23 cellular contexts compared by ENCODE assay signal in genomic region chr5:125756456-125756855, GRCh38.
"Had no signal": no experiment of that assay in that cellular context is flagged by ENCODE, and none has a peak within 500 bp of the region (broad histone marks: within the 10 kb centered on the region; RNA-seq: fewer than 3 reads in every experiment).

No MANE protein-coding gene starts in this region.

- H3K27me3 ChIP-seq: esophagus squamous epithelium, tibial nerve, vagina had no signal

- FAIRE-seq: endothelial cell of umbilical vein had no signal

- H3K9me3 Mint-ChIP-seq: activated naive CD8-positive, alpha-beta T cell treated with anti-CD3 and anti-CD28 coated beads, Interleukin-2, amount 10 ng/mL, durations not matched to agents 7 days and 5 days had no signal

- H3K36me3 ChIP-seq: esophagus squamous epithelium, tibial nerve, vagina had no signal

- H3K27ac Mint-ChIP-seq: activated CD8-positive, alpha-beta T cell treated with anti-CD3 and anti-CD28 coated beads for 36 hours; activated naive CD8-positive, alpha-beta T cell treated with anti-CD3 and anti-CD28 coated beads, Interleukin-2, amount 10 ng/mL, durations not matched to agents 7 days and 5 days; activated T-helper 2 cell treated with anti-CD3 and anti-CD28 coated beads, Interferon-gamma antibody, Interleukin-2, Interleukin-4, amounts not matched to agents 10 μg/mL and 5 μg/mL and 100 μg/mL, durations not matched to agents 14 hours and 24 hours and 36 hours; brain; memory B cell had no signal

- H3K27ac ChIP-seq: esophagus squamous epithelium, tibial nerve, vagina had no signal

- DNase-seq: activated CD4-positive, alpha-beta T cell treated with anti-CD3 and anti-CD28 coated beads for 48 hours; activated CD4-positive, CD25-positive, alpha-beta regulatory T cell; activated CD8-positive, alpha-beta T cell treated with anti-CD3 and anti-CD28 coated beads for 36 hours; activated naive CD4-positive, alpha-beta T cell treated with Interleukin-2 at 50 U/mL for 16 hours; activated naive CD8-positive, alpha-beta T cell treated with anti-CD3 and anti-CD28 coated beads, Interleukin-2, amount 10 ng/mL, durations not matched to agents 7 days and 5 days; activated T-cell treated with anti-CD3 and anti-CD28 coated beads, Interleukin-2, amount 50 U/mL, for 1 hour; anterior cingulate cortex; cerebellar nuclear complex; effector memory CD4-positive, alpha-beta T cell; esophagus squamous epithelium; retina; stimulated activated CD4-positive, alpha-beta T cell treated with anti-CD3 and anti-CD28 coated beads, Interleukin-12 subunit alpha, Interleukin-12 subunit beta, amount 100 ng/mL, for 4 hours; stimulated activated CD4-positive, alpha-beta T cell treated with anti-CD3 and anti-CD28 coated beads, Interleukin-1b, Interleukin-23, amount 100 ng/mL, for 48 hours; stimulated activated CD8-positive, alpha-beta memory T cell treated with anti-CD3 and anti-CD28 coated beads, Interleukin-4, amount 100 ng/mL, for 48 hours; stimulated activated naive CD4-positive, alpha-beta T cell treated with Interleukin-2 at 50 U/mL for 16 hours; substantia nigra; T1000 had no signal

- H3K4me3 Mint-ChIP-seq: activated CD8-positive, alpha-beta T cell treated with anti-CD3 and anti-CD28 coated beads for 36 hours; activated naive CD8-positive, alpha-beta T cell treated with anti-CD3 and anti-CD28 coated beads, Interleukin-2, amount 10 ng/mL, durations not matched to agents 7 days and 5 days; brain; memory B cell had no signal

- H3K4me3 ChIP-seq: esophagus squamous epithelium, tibial nerve, vagina had no signal

- H3K27me3 Mint-ChIP-seq: activated CD8-positive, alpha-beta T cell treated with anti-CD3 and anti-CD28 coated beads for 36 hours; activated naive CD8-positive, alpha-beta T cell treated with anti-CD3 and anti-CD28 coated beads, Interleukin-2, amount 10 ng/mL, durations not matched to agents 7 days and 5 days had no signal

- H3K9me3 ChIP-seq: esophagus squamous epithelium, vagina had no signal

- H3K4me1 ChIP-seq: esophagus squamous epithelium, tibial nerve, vagina had no signal

- H3K4me1 Mint-ChIP-seq: activated naive CD8-positive, alpha-beta T cell treated with anti-CD3 and anti-CD28 coated beads, Interleukin-2, amount 10 ng/mL, durations not matched to agents 7 days and 5 days; brain had no signal

- ATAC-seq: activated CD8-positive, alpha-beta T cell treated with anti-CD3 and anti-CD28 coated beads for 36 hours had no signal

- H3K36me3 Mint-ChIP-seq: activated naive CD8-positive, alpha-beta T cell treated with anti-CD3 and anti-CD28 coated beads, Interleukin-2, amount 10 ng/mL, durations not matched to agents 7 days and 5 days; memory B cell had no signal
